Comparison of ENCODE assay signal across 1 cellular context in genomic region chr16:71572497-71573116, GRCh38.
TF ChIP-seq lines count a peak whose summit lies in the region.

No MANE protein-coding gene starts in this region.

TF ChIP-seq in HepG2, 621 proteins besides CTCF, POLR2A, EP300 and RAD21 (continued from another document and continues in another):
- TF ChIP-seq ZNF609 (CRISPR knock-in tag; IDR thresholded peaks at IDR 0.05; ENCODE audit: borderline replicate concordance) = no peak
- no peak for TF ChIP-seq ZNF768 (CRISPR knock-in tag; IDR thresholded peaks at IDR 0.05)
- TF ChIP-seq ZNF784 (CRISPR knock-in tag; IDR thresholded peaks at IDR 0.05; ENCODE audit: borderline replicate concordance) = no peak; the same call in 1 of the 2 replicates
- TF ChIP-seq NFE2L1 (CRISPR knock-in tag; IDR thresholded peaks at IDR 0.05; ENCODE audit: borderline replicate concordance) = no peak
- no peak for TF ChIP-seq ZNF432 (CRISPR knock-in tag; IDR thresholded peaks at IDR 0.05; ENCODE audit: borderline replicate concordance)
- no peak for TF ChIP-seq ZKSCAN5 (CRISPR knock-in tag; IDR thresholded peaks at IDR 0.05)
- TF ChIP-seq ZNF761 (CRISPR knock-in tag; conservative IDR thresholded peaks at IDR 0.05) = peak; percentile 79; the same call in 1 of the 2 replicates
- TF ChIP-seq FOXP4 (CRISPR knock-in tag; IDR thresholded peaks at IDR 0.05) = peak; percentile 95
- no peak for TF ChIP-seq XRCC5 (optimal IDR thresholded peaks at IDR 0.05; ENCODE audit: low read length)
- peak; percentile 94 for TF ChIP-seq ZNF280D (CRISPR knock-in tag; IDR thresholded peaks at IDR 0.05)
- TF ChIP-seq SIX1 (CRISPR knock-in tag; IDR thresholded peaks at IDR 0.05; ENCODE audit: borderline replicate concordance) = peak; percentile 32; the same call in 1 of the 2 replicates
- no peak for TF ChIP-seq MTF2 (CRISPR knock-in tag; IDR thresholded peaks at IDR 0.05; ENCODE audit: borderline replicate concordance)
- no peak for TF ChIP-seq ZNF143 (CRISPR knock-in tag; IDR thresholded peaks at IDR 0.05)
- TF ChIP-seq ZNF557 (CRISPR knock-in tag; IDR thresholded peaks at IDR 0.05) = peak; percentile 33; the same call in 1 of the 2 replicates
- TF ChIP-seq PLSCR1 (CRISPR knock-in tag; IDR thresholded peaks at IDR 0.05; ENCODE audit: borderline replicate concordance) = no peak
- peak; percentile 31; the same call in 1 of the 2 replicates for TF ChIP-seq POGK (CRISPR knock-in tag; conservative IDR thresholded peaks at IDR 0.05)
- no peak for TF ChIP-seq HDAC6 (IDR thresholded peaks at IDR 0.05; ENCODE audit: low read depth, low read length)
- no peak for TF ChIP-seq SNAPC5 (CRISPR knock-in tag; IDR thresholded peaks at IDR 0.05; ENCODE audit: borderline replicate concordance)
- TF ChIP-seq ZBTB39 (CRISPR knock-in tag; IDR thresholded peaks at IDR 0.05) = no peak
- TF ChIP-seq ZEB1 (IDR thresholded peaks at IDR 0.05; ENCODE audit: insufficient replicate concordance, low read depth) = peak; percentile 31
- TF ChIP-seq ATF7 (IDR thresholded peaks at IDR 0.05) = 0 out of 2 replicates have a peak, but pooled peaks have one; percentile 11
- no peak; the same call in 1 of the 2 replicates for TF ChIP-seq ATF7 (CRISPR knock-in tag; IDR thresholded peaks at IDR 0.05)
- TF ChIP-seq ZNF878 (CRISPR knock-in tag; IDR thresholded peaks at IDR 0.05) = no peak
- TF ChIP-seq ZNF264 (CRISPR knock-in tag; IDR thresholded peaks at IDR 0.05) = peak; percentile 78
- TF ChIP-seq LCORL (IDR thresholded peaks at IDR 0.05) = no peak
- TF ChIP-seq LCORL (CRISPR knock-in tag; IDR thresholded peaks at IDR 0.05) = peak; percentile 19; the same call in 1 of the 2 replicates
- TF ChIP-seq ZC3H13 (CRISPR knock-in tag; IDR thresholded peaks at IDR 0.05) = no peak
- peak; percentile 52; the same call in 1 of the 2 replicates for TF ChIP-seq RARA (CRISPR knock-in tag; IDR thresholded peaks at IDR 0.05)
- no peak; the same call in 1 of the 2 replicates for TF ChIP-seq SOX13 (IDR thresholded peaks at IDR 0.05)
- peak in 1 of 2 experiments; percentile 75; a peak in 2 of 4 replicates for TF ChIP-seq SOX13 (CRISPR knock-in tag; conservative IDR thresholded peaks at IDR 0.05 in 1 of 2, IDR thresholded peaks at IDR 0.05 in 1 of 2)
- no peak for TF ChIP-seq ZNF891 (CRISPR knock-in tag; IDR thresholded peaks at IDR 0.05)
- no peak for TF ChIP-seq ZNF687 (CRISPR knock-in tag; IDR thresholded peaks at IDR 0.05)
- no peak for TF ChIP-seq ZNF530 (CRISPR knock-in tag; IDR thresholded peaks at IDR 0.05; ENCODE audit: low read depth)
- no peak; the same call in 1 of the 2 replicates for TF ChIP-seq GATAD1 (CRISPR knock-in tag; IDR thresholded peaks at IDR 0.05)
- TF ChIP-seq FOSL2 (CRISPR knock-in tag; IDR thresholded peaks at IDR 0.05) = peak; percentile 88
- TF ChIP-seq MXD4 (CRISPR knock-in tag; IDR thresholded peaks at IDR 0.05) = peak; percentile 81
- TF ChIP-seq ZNF260 (CRISPR knock-in tag; IDR thresholded peaks at IDR 0.05; ENCODE audit: borderline replicate concordance, low read depth) = no peak
- TF ChIP-seq ZNF615 (CRISPR knock-in tag; IDR thresholded peaks at IDR 0.05; ENCODE audit: borderline replicate concordance) = no peak
- TF ChIP-seq GPBP1L1 (CRISPR knock-in tag; IDR thresholded peaks at IDR 0.05) = no peak
- peak; percentile 45; the same call in 1 of the 2 replicates for TF ChIP-seq FOSL1 (CRISPR knock-in tag; IDR thresholded peaks at IDR 0.05; ENCODE audit: borderline replicate concordance)
